ENCODE assay signal across 29 cellular contexts in genomic region chr2:25335971-25336370, GRCh38. TPM values are rescaled to one million over a fixed set of nuclear protein-coding genes. Genes with fewer than 3 reads are reported as not detected.
A peak's percentile ranks its signal among the peaks of the same experiment; 100 is the strongest.
DNase-seq lines count a peak whose midpoint lies in the region; ATAC-seq and TF ChIP-seq lines count a peak whose summit lies in the region.
"Had no signal": no experiment of that assay in that cellular context is flagged by ENCODE, and none has a peak within 500 bp of the region (broad histone marks: within the 10 kb centered on the region; RNA-seq: fewer than 3 reads in every experiment).

No MANE protein-coding gene starts in this region.

- H3K36me3 Mint-ChIP-seq in naive thymus-derived CD8-positive, alpha-beta T cell: peaks cover 0 to 6% (median 0%) of the 10 kb centered on the region in 3 donors
- H3K36me3 Mint-ChIP-seq: activated CD8-positive, alpha-beta memory T cell treated with anti-CD3 and anti-CD28 coated beads, Interleukin-2, amount 10 ng/mL, durations not matched to agents 7 days and 5 days had no signal

- peaks cover 53 to 88% (median 83%) of the 10 kb centered on the region in 4 donors for H3K4me1 Mint-ChIP-seq in naive thymus-derived CD8-positive, alpha-beta T cell

- H3K36me3 ChIP-seq in left ventricle myocardium inferior: no peaks in the 10 kb centered on the region
- no peaks in the 10 kb centered on the region for H3K36me3 ChIP-seq in thymus (ENCODE audit: control insufficient read depth, insufficient read depth)
- no peaks in the 10 kb centered on the region for H3K36me3 ChIP-seq in tibial artery
- H3K36me3 ChIP-seq: ascending aorta, suprapubic skin, uterus had no signal

- whole genome bisulfite sequencing in right cardiac atrium: 65% methylated on average over 6 of the region's 6 CpGs
- 84% methylated on average over 6 of the region's 6 CpGs for WGBS in thymus

- H3K27me3 ChIP-seq in left ventricle myocardium inferior (ENCODE audit: low read depth): no peaks in the 10 kb centered on the region
- no peaks in the 10 kb centered on the region for H3K27me3 ChIP-seq in right cardiac atrium (ENCODE audit: control insufficient read depth, insufficient read depth)
- H3K27me3 ChIP-seq in thymus (ENCODE audit: control insufficient read depth, insufficient read depth): no peaks in the 10 kb centered on the region
- H3K27me3 ChIP-seq in tibial artery: no peaks in the 10 kb centered on the region
- H3K27me3 ChIP-seq: ascending aorta, SJCRH30, suprapubic skin, uterus had no signal

- no peak for TF ChIP-seq CTCF in left ventricle myocardium inferior (IDR thresholded peaks at IDR 0.05; ENCODE audit: borderline replicate concordance)
- TF ChIP-seq CTCF in tibial artery (IDR thresholded peaks at IDR 0.05): no peak

- H3K27me3 Mint-ChIP-seq in naive thymus-derived CD8-positive, alpha-beta T cell: no peaks in the 10 kb centered on the region
- H3K27me3 Mint-ChIP-seq: activated CD8-positive, alpha-beta memory T cell treated with anti-CD3 and anti-CD28 coated beads, Interleukin-2, amount 10 ng/mL, durations not matched to agents 7 days and 5 days had no signal

- intact Hi-C loops in left ventricle myocardium inferior (cut with micrococcal nuclease): no loop called here
- intact Hi-C loops in right cardiac atrium (cut with DNase I): loop anchor here in 1 of 4 donors (10.0 kb wide), 1 partner anchor 61 kb away; no protein-coding TSS in a partner anchor
- intact Hi-C loops in tibial artery (cut with DNase I; ENCODE audit: low total_unique reads): no loop called here

- H3K4me3 ChIP-seq in left ventricle myocardium inferior (no peak overlapping the region), right cardiac atrium (ENCODE audit: low read length) (no peak overlapping the region), thymus (ENCODE audit: low read length) (no peak overlapping the region), tibial artery (no peak overlapping the region)
- H3K4me3 ChIP-seq: ascending aorta, SJCRH30, skin epidermis, suprapubic skin, uterus had no signal

- H3K4me1 ChIP-seq in left ventricle myocardium inferior (peaks cover 97% of the 10 kb centered on the region), right cardiac atrium (ENCODE audit: control insufficient read depth, insufficient read depth, low read length) (peaks cover 14% of the 10 kb centered on the region), thymus (ENCODE audit: control insufficient read depth, insufficient read depth, low read length) (peaks cover 21% of the 10 kb centered on the region), tibial artery (peaks cover 0 to 59% (median 38%) of the 10 kb centered on the region in 4 donors)

- no peak for ATAC-seq in right cardiac atrium
- ATAC-seq in naive thymus-derived CD8-positive, alpha-beta T cell: no peak
- no peak for ATAC-seq in GM21360 (IDR thresholded peaks at IDR 0.05; ENCODE audit: unreplicated experiment)
- ATAC-seq: activated CD8-positive, alpha-beta memory T cell treated with anti-CD3 and anti-CD28 coated beads, Interleukin-2, amount 10 ng/mL, durations not matched to agents 7 days and 5 days had no signal

- no peak for DNase-seq in left ventricle myocardium inferior
- DNase-seq in right cardiac atrium: no peak
- DNase-seq in naive thymus-derived CD8-positive, alpha-beta T cell: no peak
- DNase-seq in tibial artery: no peak
- DNase-seq in DMS53 (lab: John Stamatoyannopoulos, UW): no peak
- DNase-seq: ACHN; activated CD4-positive, alpha-beta T cell treated with anti-CD3 and anti-CD28 coated beads for 48 hours; activated CD8-positive, alpha-beta memory T cell treated with anti-CD3 and anti-CD28 coated beads, Interleukin-2, amount 10 ng/mL, durations not matched to agents 7 days and 5 days; activated naive CD4-positive, alpha-beta T cell treated with anti-CD3 and anti-CD28 coated beads, Interleukin-2, amount 50 U/mL, for 16 hours; central memory CD4-positive, alpha-beta T cell; dermis blood vessel endothelial cell; DMS153; mammary epithelial cell; NCI-H1048; NCI-H187; NCI-H524 treated with DMSO at 0.1 percent for 48 hours; SJCRH30; stimulated activated CD4-positive, alpha-beta T cell treated with anti-CD3 and anti-CD28 coated beads, Interleukin-1b, Interleukin-23, amount 100 ng/mL, for 48 hours; uterus had no signal

- POLR2A ChIA-PET in naive thymus-derived CD8-positive, alpha-beta T cell (lab: Charles Lee): interaction anchor here (0.5 to 7.9 kb wide), 10 partner anchors 9 to 62 kb away, joined by 3 to 69 read pairs (median 4); no protein-coding TSS in a partner anchor

- no peaks in the 10 kb centered on the region for H3K9me3 Mint-ChIP-seq in naive thymus-derived CD8-positive, alpha-beta T cell
- H3K9me3 Mint-ChIP-seq: activated T-helper 1 cell treated with anti-CD3 and anti-CD28 coated beads, Interleukin-12 subunit alpha, Interleukin-12 subunit beta, Interleukin-2, Interleukin-4 antibody, amounts not matched to agents 30 ng/mL and 10 ng/mL and 1 ng/mL, durations not matched to agents 14 hours and 24 hours and 36 hours had no signal

- peak overlapping the region; percentile 50 for H3K27ac ChIP-seq in left ventricle myocardium inferior (replicated peaks)
- H3K27ac ChIP-seq in right cardiac atrium (ENCODE audit: low read length): no peak overlapping the region
- peak overlapping the region; percentile 42 for H3K27ac ChIP-seq in angular gyrus (ENCODE audit: low read depth, low read length)
- peak overlapping the region; percentile 9 for H3K27ac ChIP-seq in thymus (ENCODE audit: low read depth)
- no peak overlapping the region for H3K27ac ChIP-seq in tibial artery
- H3K27ac ChIP-seq: ascending aorta, HL-60, SJCRH30, suprapubic skin, uterus had no signal

- H3K27ac Mint-ChIP-seq in naive thymus-derived CD8-positive, alpha-beta T cell: peak overlapping the region; percentile 86 to 99 (median 94)
- H3K27ac Mint-ChIP-seq: activated CD8-positive, alpha-beta memory T cell treated with anti-CD3 and anti-CD28 coated beads, Interleukin-2, amount 10 ng/mL, durations not matched to agents 7 days and 5 days; CD14-positive monocyte; progenitor cell of endocrine pancreas had no signal

- peak overlapping the region in 4 of 10 donors; percentile 22 to 80 (median 73) for H3K4me3 Mint-ChIP-seq in naive thymus-derived CD8-positive, alpha-beta T cell
- H3K4me3 Mint-ChIP-seq: activated CD8-positive, alpha-beta memory T cell treated with anti-CD3 and anti-CD28 coated beads, Interleukin-2, amount 10 ng/mL, durations not matched to agents 7 days and 5 days; CD14-positive monocyte had no signal

- no peaks in the 10 kb centered on the region for H3K9me3 ChIP-seq in left ventricle myocardium inferior (replicated peaks)
- H3K9me3 ChIP-seq in right cardiac atrium (ENCODE audit: control insufficient read depth, low read length): no peaks in the 10 kb centered on the region
- no peaks in the 10 kb centered on the region for H3K9me3 ChIP-seq in thymus (ENCODE audit: control insufficient read depth)
- H3K9me3 ChIP-seq in tibial artery: no peaks in the 10 kb centered on the region
- H3K9me3 ChIP-seq: ascending aorta, SJCRH30, suprapubic skin, uterus had no signal

RNA-seq across cellular contexts. Expression of gene DNMT3A, which starts 5.8 kb away (rescaled TPM):
- total RNA-seq in left ventricle myocardium inferior: 16.5 TPM
- total RNA-seq in right cardiac atrium: 10 to 100 TPM; 20.0 to 22.9 (median 21.1) TPM
- 9.9 TPM for polyA plus RNA-seq in right cardiac atrium
- total RNA-seq in naive thymus-derived CD8-positive, alpha-beta T cell: 100 to 1,000 TPM; 121 to 122 TPM
- 10 to 100 TPM; 17.9 to 31.2 (median 27.2) TPM for polyA plus RNA-seq in naive thymus-derived CD8-positive, alpha-beta T cell
- polyA plus RNA-seq in thymus: 22.7 TPM

Comparison
In these comparisons a context has a peak if more than half of its experiments do, and no peak if none do; other contexts are left out.
1. H3K27ac ChIP-seq: peak in left ventricle myocardium inferior (single experiment), angular gyrus (single experiment) and thymus (single experiment); none in right cardiac atrium (single experiment) and tibial artery (0 of 2).